In the genomic region with DNA sequence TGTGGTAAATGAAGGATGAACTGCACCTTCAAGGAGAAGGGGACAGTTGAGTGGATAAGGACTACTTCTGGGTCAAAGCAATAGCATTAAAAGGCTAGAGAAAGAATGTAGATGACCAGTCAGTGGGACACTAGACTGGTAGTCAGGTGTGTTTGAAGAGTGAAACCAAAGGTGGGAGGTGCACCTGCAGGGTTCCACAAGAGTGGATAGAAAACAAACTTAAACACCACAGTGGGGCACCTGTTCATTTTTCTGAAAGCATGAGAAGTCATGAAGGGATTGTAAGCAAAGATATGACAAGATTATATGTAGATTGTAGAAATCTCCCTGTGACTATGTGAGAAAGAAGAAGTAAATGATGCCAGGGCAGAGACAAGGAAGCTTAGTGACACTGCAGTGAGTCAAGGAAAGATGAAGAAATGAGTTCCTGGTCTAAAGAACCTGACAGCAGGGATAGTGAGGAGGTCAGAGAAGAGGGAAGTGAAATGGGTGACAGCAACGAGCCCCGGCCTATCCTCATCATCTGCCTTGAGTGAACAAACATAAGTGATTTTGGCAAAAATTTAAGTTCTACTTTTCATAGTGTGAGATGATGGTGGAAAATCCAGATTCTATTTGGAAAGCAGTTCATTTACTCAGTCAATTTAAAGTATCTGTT, we compare ENCODE assay signal across 16 cellular contexts.
DNase-seq lines count a peak whose midpoint lies in the region; ATAC-seq and TF ChIP-seq lines count a peak whose summit lies in the region.
"Had no signal": no experiment of that assay in that cellular context is flagged by ENCODE, and none has a peak within 500 bp of the region (broad histone marks: within the 10 kb centered on the region; RNA-seq: fewer than 3 reads in every experiment).

No MANE protein-coding gene starts in this region.

- no peaks in the 10 kb centered on the region for H3K9me3 Mint-ChIP-seq in Caco-2 (ENCODE audit: unreplicated experiment)
- H3K9me3 Mint-ChIP-seq: activated T-helper 2 cell treated with anti-CD3 and anti-CD28 coated beads, Interferon-gamma antibody, Interleukin-2, Interleukin-4, amounts not matched to agents 10 μg/mL and 5 μg/mL and 100 μg/mL, durations not matched to agents 14 hours and 24 hours and 36 hours; CD4-positive, alpha-beta memory T cell had no signal

- H3K4me1 ChIP-seq in SK-N-SH (ENCODE audit: control insufficient read depth in 1 of 2, insufficient read depth in 2 of 2, low read depth in 1 of 2, low read length in 1 of 2) = no peaks in the 10 kb centered on the region
- no peaks in the 10 kb centered on the region for H3K4me1 ChIP-seq in Caco-2

- H3K9ac ChIP-seq in SK-N-SH = no peak overlapping the region

- BruUV-seq in Caco-2 (replicated peaks; lab: Mats Ljungman, UMichigan) = no TSS peak

- in situ Hi-C loops in G401 (cut with HindIII; ENCODE audit: low sequenced_read_pairs) = no loop called here

- H3K27me3 ChIP-seq in SK-N-SH (ENCODE audit: insufficient read depth) (no peaks in the 10 kb centered on the region), Caco-2 (replicated peaks; ENCODE audit: control insufficient read depth, insufficient read depth, low read length) (no peaks in the 10 kb centered on the region)
- H3K27me3 ChIP-seq: heart right ventricle had no signal

- H4K20me1 ChIP-seq in SK-N-SH (ENCODE audit: insufficient read depth) = no peaks in the 10 kb centered on the region

- no peak overlapping the region for H2AFZ ChIP-seq in SK-N-SH (ENCODE audit: low read depth)

- ATAC-seq in GM18858 (IDR thresholded peaks at IDR 0.05; ENCODE audit: unreplicated experiment) = peak; percentile 41
- peak; percentile 65 for ATAC-seq in HG02588 (IDR thresholded peaks at IDR 0.05; ENCODE audit: unreplicated experiment)
- ATAC-seq: SK-N-SH treated with all-trans-retinoic acid at 6 μM for 48 hours; stimulated activated naive CD8-positive, alpha-beta T cell treated with anti-CD3 and anti-CD28 coated beads, Interleukin-15, Interleukin-2, amounts not matched to agents 100 U/mL and 50 U/mL, for 24 hours had no signal

- no peak for TF ChIP-seq RAD21 in SK-N-SH (IDR thresholded peaks at IDR 0.05; ENCODE audit: low read length)

- POLR2A ChIA-PET in GM10248 (lab: Yijun Ruan, JAX) (no interaction called here), SK-N-SH (lab: Yijun Ruan, JAX) (no interaction called here), Caco-2 (lab: Charles Lee) (no interaction called here)

- CTCF ChIA-PET in GM10248 (lab: Yijun Ruan, JAX) = no interaction called here
- CTCF ChIA-PET in SK-N-SH (lab: Yijun Ruan, JAX) = no interaction called here
- CTCF ChIA-PET in Caco-2 (lab: Charles Lee) = no interaction called here

- no peak for TF ChIP-seq EP300 in SK-N-SH (IDR thresholded peaks at IDR 0.05; ENCODE audit: borderline replicate concordance in 1 of 2, low read depth in 1 of 2, low read length in 1 of 2)

- H3K4me1 Mint-ChIP-seq in Caco-2 (ENCODE audit: low read depth, unreplicated experiment) = no peaks in the 10 kb centered on the region

- H3K4me3 ChIP-seq in SK-N-SH (ENCODE audit: low read depth in 2 of 2, low read length in 1 of 2) = no peak overlapping the region
- H3K4me3 ChIP-seq in Caco-2 (ENCODE audit: low read depth, low read length) = no peak overlapping the region
- H3K4me3 ChIP-seq: heart right ventricle had no signal

- no peaks in the 10 kb centered on the region for H3K79me2 ChIP-seq in SK-N-SH (ENCODE audit: insufficient read depth)

- intact Hi-C loops in Caco-2 (cut with micrococcal nuclease; ENCODE audit: unreplicated experiment) = no loop called here

- H3K4me3 Mint-ChIP-seq in Caco-2 (ENCODE audit: unreplicated experiment) = no peak overlapping the region
- H3K4me3 Mint-ChIP-seq: CD4-positive, alpha-beta memory T cell had no signal

- no peaks in the 10 kb centered on the region for H3K27me3 Mint-ChIP-seq in Caco-2 (ENCODE audit: insufficient read depth, unreplicated experiment)
- H3K27me3 Mint-ChIP-seq: CD4-positive, alpha-beta memory T cell had no signal

- WGBS in SK-N-SH (ENCODE audit: low lambda C conversion rate) = 52% methylated on average over 2 of the region's 2 CpGs

- H3K9me3 ChIP-seq in SK-N-SH (no peaks in the 10 kb centered on the region), Caco-2 (no peaks in the 10 kb centered on the region)
- H3K9me3 ChIP-seq: heart right ventricle had no signal

- H3K36me3 ChIP-seq in SK-N-SH (replicated peaks in 1 of 2; ENCODE audit: control insufficient read depth in 1 of 2, insufficient read depth in 2 of 2, low read length in 1 of 2) (no peaks in the 10 kb centered on the region), Caco-2 (ENCODE audit: control insufficient read depth, insufficient read depth, low read length) (no peaks in the 10 kb centered on the region)
- H3K36me3 ChIP-seq: heart right ventricle had no signal

- peak; percentile 33 to 84 for DNase-seq in NOMO-1 (lab: John Stamatoyannopoulos, UW; ENCODE audit: unreplicated experiment in 2 of 2)
- peak; percentile 26 for DNase-seq in medulla oblongata (ENCODE audit: extremely low spot score)
- DNase-seq in G401 (ENCODE audit: low spot score) = no peak
- no peak for DNase-seq in GM10248 (ENCODE audit: extremely low spot score)
- no peak for DNase-seq in SK-N-SH
- no peak for DNase-seq in Caco-2
- DNase-seq: CD4-positive, alpha-beta memory T cell; effector memory CD4-positive, alpha-beta T cell; heart right ventricle; NCI-H1092; NCI-H526; stimulated activated naive CD8-positive, alpha-beta T cell treated with anti-CD3 and anti-CD28 coated beads, Interleukin-15, Interleukin-2, amounts not matched to agents 100 U/mL and 50 U/mL, for 24 hours had no signal

- H3K27ac Mint-ChIP-seq in Caco-2 (ENCODE audit: unreplicated experiment) = no peak overlapping the region
- H3K27ac Mint-ChIP-seq: activated T-helper 2 cell treated with anti-CD3 and anti-CD28 coated beads, Interferon-gamma antibody, Interleukin-2, Interleukin-4, amounts not matched to agents 10 μg/mL and 5 μg/mL and 100 μg/mL, durations not matched to agents 14 hours and 24 hours and 36 hours; CD4-positive, alpha-beta memory T cell had no signal

- H3F3A ChIP-seq in SK-N-SH (replicated peaks; ENCODE audit: insufficient read depth) = no peaks in the 10 kb centered on the region

- no peak overlapping the region for H3K27ac ChIP-seq in SK-N-SH (ENCODE audit: low read depth in 2 of 2, low read length in 1 of 2)

- no peak overlapping the region for H3K4me2 ChIP-seq in SK-N-SH

- H3K9me2 ChIP-seq in SK-N-SH = no peaks in the 10 kb centered on the region

- no peaks in the 10 kb centered on the region for H3K36me3 Mint-ChIP-seq in Caco-2 (ENCODE audit: insufficient read depth, unreplicated experiment)
- H3K36me3 Mint-ChIP-seq: CD4-positive, alpha-beta memory T cell had no signal

- TF ChIP-seq CTCF in GM10248 (IDR thresholded peaks at IDR 0.05; ENCODE audit: control extremely low read depth, extremely low read depth, low read depth, missing control alignments) (no peak), SK-N-SH (IDR thresholded peaks at IDR 0.05) (no peak), Caco-2 (IDR thresholded peaks at IDR 0.05; ENCODE audit: insufficient read depth in 1 of 2, low read depth in 1 of 2, low read length in 1 of 2, severe bottlenecking in 1 of 2, unreplicated experiment in 1 of 2) (no peak)

TF ChIP-seq in SK-N-SH, 30 proteins besides CTCF, POLR2A, EP300 and RAD21:
- TF ChIP-seq FOSL2 (IDR thresholded peaks at IDR 0.05; ENCODE audit: borderline replicate concordance, low read depth) (no peak), YY1 (IDR thresholded peaks at IDR 0.05; ENCODE audit: low read depth) (no peak)

Comparison
In these comparisons a context has a peak if more than half of its experiments do, and no peak if none do; other contexts are left out.
1. DNase-seq: peak in NOMO-1 (2 of 2) and medulla oblongata (single experiment); none in G401 (single experiment), GM10248 (single experiment), SK-N-SH (single experiment) and Caco-2 (0 of 2).